Comparison of ENCODE assay signal across 1 cellular context in genomic region chr19:12792048-12792852, GRCh38.
TF ChIP-seq lines count a peak whose summit lies in the region.

No MANE protein-coding gene starts in this region.

TF ChIP-seq in HEK293, 187 proteins besides CTCF, POLR2A, EP300 and RAD21 (continued from another document and continues in another):
- TF ChIP-seq, protein P1, sequence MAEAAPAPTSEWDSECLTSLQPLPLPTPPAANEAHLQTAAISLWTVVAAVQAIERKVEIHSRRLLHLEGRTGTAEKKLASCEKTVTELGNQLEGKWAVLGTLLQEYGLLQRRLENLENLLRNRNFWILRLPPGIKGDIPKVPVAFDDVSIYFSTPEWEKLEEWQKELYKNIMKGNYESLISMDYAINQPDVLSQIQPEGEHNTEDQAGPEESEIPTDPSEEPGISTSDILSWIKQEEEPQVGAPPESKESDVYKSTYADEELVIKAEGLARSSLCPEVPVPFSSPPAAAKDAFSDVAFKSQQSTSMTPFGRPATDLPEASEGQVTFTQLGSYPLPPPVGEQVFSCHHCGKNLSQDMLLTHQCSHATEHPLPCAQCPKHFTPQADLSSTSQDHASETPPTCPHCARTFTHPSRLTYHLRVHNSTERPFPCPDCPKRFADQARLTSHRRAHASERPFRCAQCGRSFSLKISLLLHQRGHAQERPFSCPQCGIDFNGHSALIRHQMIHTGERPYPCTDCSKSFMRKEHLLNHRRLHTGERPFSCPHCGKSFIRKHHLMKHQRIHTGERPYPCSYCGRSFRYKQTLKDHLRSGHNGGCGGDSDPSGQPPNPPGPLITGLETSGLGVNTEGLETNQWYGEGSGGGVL (tag by site-specific recombination; IDR thresholded peaks at IDR 0.05), result peak; percentile 33; the same call in 1 of the 2 replicates
- TF ChIP-seq ZNF558 (tag by site-specific recombination; IDR thresholded peaks at IDR 0.05) (no peak), ZNF302 (tag by site-specific recombination; IDR thresholded peaks at IDR 0.05; ENCODE audit: low read depth) (no peak), ZNF416 (tag by site-specific recombination; IDR thresholded peaks at IDR 0.05) (no peak), ZNF202 (tag by site-specific recombination; IDR thresholded peaks at IDR 0.05; ENCODE audit: borderline replicate concordance) (no peak), ZNF624 (tag by site-specific recombination; IDR thresholded peaks at IDR 0.05) (no peak), ZNF174 (tag by site-specific recombination; IDR thresholded peaks at IDR 0.05) (no peak), ZNF16 (tag by site-specific recombination; IDR thresholded peaks at IDR 0.05; ENCODE audit: low read depth) (no peak), ZBTB8A (tag by site-specific recombination; IDR thresholded peaks at IDR 0.05) (peak; percentile 64), SP2 (tag by site-specific recombination; IDR thresholded peaks at IDR 0.05) (peak; percentile 76), ZNF132 (tag by site-specific recombination; IDR thresholded peaks at IDR 0.05; ENCODE audit: borderline replicate concordance) (no peak), ZNF449 (tag by site-specific recombination; IDR thresholded peaks at IDR 0.05) (no peak), ZNF23 (tag by site-specific recombination; IDR thresholded peaks at IDR 0.05; ENCODE audit: borderline replicate concordance) (no peak), ZNF138 (tag by site-specific recombination; IDR thresholded peaks at IDR 0.05; ENCODE audit: borderline replicate concordance) (no peak), ZNF777 (tag by site-specific recombination; IDR thresholded peaks at IDR 0.05; ENCODE audit: borderline replicate concordance) (0 out of 2 replicates have a peak, but pooled peaks have one; percentile 67), ZNF394 (tag by site-specific recombination; IDR thresholded peaks at IDR 0.05; ENCODE audit: borderline replicate concordance) (peak; percentile 89), ZNF768 (tag by site-specific recombination; IDR thresholded peaks at IDR 0.05) (no peak), KLF7 (tag by site-specific recombination; IDR thresholded peaks at IDR 0.05; ENCODE audit: borderline replicate concordance) (no peak), MZF1 (tag by site-specific recombination; IDR thresholded peaks at IDR 0.05; ENCODE audit: borderline replicate concordance) (no peak), ZSCAN30 (tag by site-specific recombination; IDR thresholded peaks at IDR 0.05) (no peak), ZEB2 (tag by site-specific recombination; IDR thresholded peaks at IDR 0.05) (peak; percentile 58; the same call in 1 of the 2 replicates), SCRT1 (tag by site-specific recombination; IDR thresholded peaks at IDR 0.05; ENCODE audit: borderline replicate concordance) (no peak), ZNF830 (tag by site-specific recombination; IDR thresholded peaks at IDR 0.05; ENCODE audit: low read depth) (no peak), ZNF221 (tag by site-specific recombination; IDR thresholded peaks at IDR 0.05; ENCODE audit: borderline replicate concordance) (no peak), ZNF548 (tag by site-specific recombination; IDR thresholded peaks at IDR 0.05) (0 out of 2 replicates have a peak, but pooled peaks have one; percentile 26), ZNF677 (tag by site-specific recombination; IDR thresholded peaks at IDR 0.05) (no peak), ZBTB7A (tag by site-specific recombination; IDR thresholded peaks at IDR 0.05; ENCODE audit: low read depth) (peak; percentile 68), ZNF707 (tag by site-specific recombination; IDR thresholded peaks at IDR 0.05) (no peak), ZNF155 (tag by site-specific recombination; IDR thresholded peaks at IDR 0.05) (no peak), ZNF560 (tag by site-specific recombination; IDR thresholded peaks at IDR 0.05; ENCODE audit: borderline replicate concordance) (no peak), ZNF658 (tag by site-specific recombination; IDR thresholded peaks at IDR 0.05) (no peak), SCRT2 (tag by site-specific recombination; IDR thresholded peaks at IDR 0.05) (no peak), ZNF529 (tag by site-specific recombination; IDR thresholded peaks at IDR 0.05; ENCODE audit: insufficient replicate concordance) (no peak), PRDM4 (tag by site-specific recombination; IDR thresholded peaks at IDR 0.05) (no peak), ZNF112 (tag by site-specific recombination; IDR thresholded peaks at IDR 0.05) (no peak), ZNF157 (tag by site-specific recombination; IDR thresholded peaks at IDR 0.05) (no peak), WT1 (tag by site-specific recombination; IDR thresholded peaks at IDR 0.05) (no peak), GLIS1 (tag by site-specific recombination; IDR thresholded peaks at IDR 0.05) (peak; percentile 96), ZNF350 (tag by site-specific recombination; IDR thresholded peaks at IDR 0.05) (no peak), ZXDB (tag by site-specific recombination; IDR thresholded peaks at IDR 0.05) (peak; percentile 43), ZNF654 (tag by site-specific recombination; IDR thresholded peaks at IDR 0.05; ENCODE audit: low read depth) (no peak), ZNF280C (tag by site-specific recombination; IDR thresholded peaks at IDR 0.05) (no peak), ZNF514 (tag by site-specific recombination; IDR thresholded peaks at IDR 0.05) (no peak)
- TF ChIP-seq, protein P2, sequence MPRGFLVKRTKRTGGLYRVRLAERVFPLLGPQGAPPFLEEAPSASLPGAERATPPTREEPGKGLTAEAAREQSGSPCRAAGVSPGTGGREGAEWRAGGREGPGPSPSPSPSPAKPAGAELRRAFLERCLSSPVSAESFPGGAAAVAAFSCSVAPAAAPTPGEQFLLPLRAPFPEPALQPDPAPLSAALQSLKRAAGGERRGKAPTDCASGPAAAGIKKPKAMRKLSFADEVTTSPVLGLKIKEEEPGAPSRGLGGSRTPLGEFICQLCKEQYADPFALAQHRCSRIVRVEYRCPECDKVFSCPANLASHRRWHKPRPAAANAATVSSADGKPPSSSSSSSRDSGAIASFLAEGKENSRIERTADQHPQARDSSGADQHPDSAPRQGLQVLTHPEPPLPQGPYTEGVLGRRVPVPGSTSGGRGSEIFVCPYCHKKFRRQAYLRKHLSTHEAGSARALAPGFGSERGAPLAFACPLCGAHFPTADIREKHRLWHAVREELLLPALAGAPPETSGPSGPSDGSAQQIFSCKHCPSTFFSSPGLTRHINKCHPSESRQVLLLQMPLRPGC (tag by site-specific recombination; IDR thresholded peaks at IDR 0.05), result no peak
- TF ChIP-seq, protein P3, sequence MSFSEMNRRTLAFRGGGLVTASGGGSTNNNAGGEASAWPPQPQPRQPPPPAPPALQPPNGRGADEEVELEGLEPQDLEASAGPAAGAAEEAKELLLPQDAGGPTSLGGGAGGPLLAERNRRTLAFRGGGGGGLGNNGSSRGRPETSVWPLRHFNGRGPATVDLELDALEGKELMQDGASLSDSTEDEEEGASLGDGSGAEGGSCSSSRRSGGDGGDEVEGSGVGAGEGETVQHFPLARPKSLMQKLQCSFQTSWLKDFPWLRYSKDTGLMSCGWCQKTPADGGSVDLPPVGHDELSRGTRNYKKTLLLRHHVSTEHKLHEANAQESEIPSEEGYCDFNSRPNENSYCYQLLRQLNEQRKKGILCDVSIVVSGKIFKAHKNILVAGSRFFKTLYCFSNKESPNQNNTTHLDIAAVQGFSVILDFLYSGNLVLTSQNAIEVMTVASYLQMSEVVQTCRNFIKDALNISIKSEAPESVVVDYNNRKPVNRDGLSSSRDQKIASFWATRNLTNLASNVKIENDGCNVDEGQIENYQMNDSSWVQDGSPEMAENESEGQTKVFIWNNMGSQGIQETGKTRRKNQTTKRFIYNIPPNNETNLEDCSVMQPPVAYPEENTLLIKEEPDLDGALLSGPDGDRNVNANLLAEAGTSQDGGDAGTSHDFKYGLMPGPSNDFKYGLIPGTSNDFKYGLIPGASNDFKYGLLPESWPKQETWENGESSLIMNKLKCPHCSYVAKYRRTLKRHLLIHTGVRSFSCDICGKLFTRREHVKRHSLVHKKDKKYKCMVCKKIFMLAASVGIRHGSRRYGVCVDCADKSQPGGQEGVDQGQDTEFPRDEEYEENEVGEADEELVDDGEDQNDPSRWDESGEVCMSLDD (tag by site-specific recombination; IDR thresholded peaks at IDR 0.05), result peak; percentile 42
- TF ChIP-seq, protein P4, sequence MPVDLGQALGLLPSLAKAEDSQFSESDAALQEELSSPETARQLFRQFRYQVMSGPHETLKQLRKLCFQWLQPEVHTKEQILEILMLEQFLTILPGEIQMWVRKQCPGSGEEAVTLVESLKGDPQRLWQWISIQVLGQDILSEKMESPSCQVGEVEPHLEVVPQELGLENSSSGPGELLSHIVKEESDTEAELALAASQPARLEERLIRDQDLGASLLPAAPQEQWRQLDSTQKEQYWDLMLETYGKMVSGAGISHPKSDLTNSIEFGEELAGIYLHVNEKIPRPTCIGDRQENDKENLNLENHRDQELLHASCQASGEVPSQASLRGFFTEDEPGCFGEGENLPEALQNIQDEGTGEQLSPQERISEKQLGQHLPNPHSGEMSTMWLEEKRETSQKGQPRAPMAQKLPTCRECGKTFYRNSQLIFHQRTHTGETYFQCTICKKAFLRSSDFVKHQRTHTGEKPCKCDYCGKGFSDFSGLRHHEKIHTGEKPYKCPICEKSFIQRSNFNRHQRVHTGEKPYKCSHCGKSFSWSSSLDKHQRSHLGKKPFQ (tag by site-specific recombination; IDR thresholded peaks at IDR 0.05), result no peak
- TF ChIP-seq, protein P5, sequence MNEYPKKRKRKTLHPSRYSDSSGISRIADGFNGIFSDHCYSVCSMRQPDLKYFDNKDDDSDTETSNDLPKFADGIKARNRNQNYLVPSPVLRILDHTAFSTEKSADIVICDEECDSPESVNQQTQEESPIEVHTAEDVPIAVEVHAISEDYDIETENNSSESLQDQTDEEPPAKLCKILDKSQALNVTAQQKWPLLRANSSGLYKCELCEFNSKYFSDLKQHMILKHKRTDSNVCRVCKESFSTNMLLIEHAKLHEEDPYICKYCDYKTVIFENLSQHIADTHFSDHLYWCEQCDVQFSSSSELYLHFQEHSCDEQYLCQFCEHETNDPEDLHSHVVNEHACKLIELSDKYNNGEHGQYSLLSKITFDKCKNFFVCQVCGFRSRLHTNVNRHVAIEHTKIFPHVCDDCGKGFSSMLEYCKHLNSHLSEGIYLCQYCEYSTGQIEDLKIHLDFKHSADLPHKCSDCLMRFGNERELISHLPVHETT (tag by site-specific recombination; IDR thresholded peaks at IDR 0.05), result no peak
- TF ChIP-seq, protein P6, sequence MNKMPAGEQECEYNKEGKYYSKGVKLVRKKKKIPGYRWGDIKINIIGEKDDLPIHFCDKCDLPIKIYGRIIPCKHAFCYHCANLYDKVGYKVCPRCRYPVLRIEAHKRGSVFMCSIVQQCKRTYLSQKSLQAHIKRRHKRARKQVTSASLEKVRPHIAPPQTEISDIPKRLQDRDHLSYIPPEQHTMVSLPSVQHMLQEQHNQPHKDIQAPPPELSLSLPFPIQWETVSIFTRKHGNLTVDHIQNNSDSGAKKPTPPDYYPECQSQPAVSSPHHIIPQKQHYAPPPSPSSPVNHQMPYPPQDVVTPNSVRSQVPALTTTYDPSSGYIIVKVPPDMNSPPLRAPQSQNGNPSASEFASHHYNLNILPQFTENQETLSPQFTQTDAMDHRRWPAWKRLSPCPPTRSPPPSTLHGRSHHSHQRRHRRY (tag by site-specific recombination; IDR thresholded peaks at IDR 0.05), result peak; percentile 97
- TF ChIP-seq, protein P7, sequence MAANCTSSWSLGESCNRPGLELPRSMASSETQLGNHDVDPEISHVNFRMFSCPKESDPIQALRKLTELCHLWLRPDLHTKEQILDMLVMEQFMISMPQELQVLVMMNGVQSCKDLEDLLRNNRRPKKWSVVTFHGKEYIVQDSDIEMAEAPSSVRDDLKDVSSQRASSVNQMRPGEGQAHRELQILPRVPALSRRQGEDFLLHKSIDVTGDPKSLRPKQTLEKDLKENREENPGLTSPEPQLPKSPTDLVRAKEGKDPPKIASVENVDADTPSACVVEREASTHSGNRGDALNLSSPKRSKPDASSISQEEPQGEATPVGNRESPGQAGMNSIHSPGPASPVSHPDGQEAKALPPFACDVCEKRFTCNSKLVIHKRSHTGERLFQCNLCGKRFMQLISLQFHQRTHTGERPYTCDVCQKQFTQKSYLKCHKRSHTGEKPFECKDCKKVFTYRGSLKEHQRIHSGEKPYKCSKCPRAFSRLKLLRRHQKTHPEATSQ (tag by site-specific recombination; IDR thresholded peaks at IDR 0.05), result peak; percentile 83; the same call in 1 of the 2 replicates
